ENCODE assay signal across 1 cellular context in genomic region chr18:3916082-3916481, GRCh38.
TF ChIP-seq lines count a peak whose summit lies in the region.

No MANE protein-coding gene starts in this region.

TF ChIP-seq in K562, 482 proteins besides CTCF, POLR2A, EP300 and RAD21 (continued from another document):
- TF ChIP-seq, protein P1, sequence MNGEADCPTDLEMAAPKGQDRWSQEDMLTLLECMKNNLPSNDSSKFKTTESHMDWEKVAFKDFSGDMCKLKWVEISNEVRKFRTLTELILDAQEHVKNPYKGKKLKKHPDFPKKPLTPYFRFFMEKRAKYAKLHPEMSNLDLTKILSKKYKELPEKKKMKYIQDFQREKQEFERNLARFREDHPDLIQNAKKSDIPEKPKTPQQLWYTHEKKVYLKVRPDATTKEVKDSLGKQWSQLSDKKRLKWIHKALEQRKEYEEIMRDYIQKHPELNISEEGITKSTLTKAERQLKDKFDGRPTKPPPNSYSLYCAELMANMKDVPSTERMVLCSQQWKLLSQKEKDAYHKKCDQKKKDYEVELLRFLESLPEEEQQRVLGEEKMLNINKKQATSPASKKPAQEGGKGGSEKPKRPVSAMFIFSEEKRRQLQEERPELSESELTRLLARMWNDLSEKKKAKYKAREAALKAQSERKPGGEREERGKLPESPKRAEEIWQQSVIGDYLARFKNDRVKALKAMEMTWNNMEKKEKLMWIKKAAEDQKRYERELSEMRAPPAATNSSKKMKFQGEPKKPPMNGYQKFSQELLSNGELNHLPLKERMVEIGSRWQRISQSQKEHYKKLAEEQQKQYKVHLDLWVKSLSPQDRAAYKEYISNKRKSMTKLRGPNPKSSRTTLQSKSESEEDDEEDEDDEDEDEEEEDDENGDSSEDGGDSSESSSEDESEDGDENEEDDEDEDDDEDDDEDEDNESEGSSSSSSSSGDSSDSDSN (IDR thresholded peaks at IDR 0.05; ENCODE audit: borderline replicate concordance in 1 of 2, low read depth in 2 of 2, low read length in 2 of 2): no peak
- TF ChIP-seq MNT (conservative IDR thresholded peaks at IDR 0.05) (0 out of 4 replicates have a peak, but pooled peaks of 1 of the 2 experiments have one; percentile 19), ZNF764 (CRISPR knock-in tag; IDR thresholded peaks at IDR 0.05; ENCODE audit: low read depth) (no peak), CBFA2T2 (conservative IDR thresholded peaks at IDR 0.05) (peak; percentile 75), MBD1 (CRISPR knock-in tag; IDR thresholded peaks at IDR 0.05) (no peak), EGR1 (conservative IDR thresholded peaks at IDR 0.05) (no peak), VEZF1 (CRISPR knock-in tag; IDR thresholded peaks at IDR 0.05) (no peak), ZBTB11 (CRISPR knock-in tag; IDR thresholded peaks at IDR 0.05) (peak in 1 of 3 experiments; percentile 48; a peak in 1 of 6 replicates), HNRNPL (IDR thresholded peaks at IDR 0.05; ENCODE audit: low read depth, low read length) (no peak)
- TF ChIP-seq, protein P2, sequence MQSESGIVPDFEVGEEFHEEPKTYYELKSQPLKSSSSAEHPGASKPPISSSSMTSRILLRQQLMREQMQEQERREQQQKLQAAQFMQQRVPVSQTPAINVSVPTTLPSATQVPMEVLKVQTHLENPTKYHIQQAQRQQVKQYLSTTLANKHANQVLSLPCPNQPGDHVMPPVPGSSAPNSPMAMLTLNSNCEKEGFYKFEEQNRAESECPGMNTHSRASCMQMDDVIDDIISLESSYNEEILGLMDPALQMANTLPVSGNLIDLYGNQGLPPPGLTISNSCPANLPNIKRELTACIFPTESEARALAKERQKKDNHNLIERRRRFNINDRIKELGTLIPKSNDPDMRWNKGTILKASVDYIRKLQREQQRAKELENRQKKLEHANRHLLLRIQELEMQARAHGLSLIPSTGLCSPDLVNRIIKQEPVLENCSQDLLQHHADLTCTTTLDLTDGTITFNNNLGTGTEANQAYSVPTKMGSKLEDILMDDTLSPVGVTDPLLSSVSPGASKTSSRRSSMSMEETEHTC (IDR thresholded peaks at IDR 0.05): peak; percentile 44; the same call in 1 of the 2 replicates
